Comparison of ENCODE assay signal across 16 cellular contexts in the genomic region with DNA sequence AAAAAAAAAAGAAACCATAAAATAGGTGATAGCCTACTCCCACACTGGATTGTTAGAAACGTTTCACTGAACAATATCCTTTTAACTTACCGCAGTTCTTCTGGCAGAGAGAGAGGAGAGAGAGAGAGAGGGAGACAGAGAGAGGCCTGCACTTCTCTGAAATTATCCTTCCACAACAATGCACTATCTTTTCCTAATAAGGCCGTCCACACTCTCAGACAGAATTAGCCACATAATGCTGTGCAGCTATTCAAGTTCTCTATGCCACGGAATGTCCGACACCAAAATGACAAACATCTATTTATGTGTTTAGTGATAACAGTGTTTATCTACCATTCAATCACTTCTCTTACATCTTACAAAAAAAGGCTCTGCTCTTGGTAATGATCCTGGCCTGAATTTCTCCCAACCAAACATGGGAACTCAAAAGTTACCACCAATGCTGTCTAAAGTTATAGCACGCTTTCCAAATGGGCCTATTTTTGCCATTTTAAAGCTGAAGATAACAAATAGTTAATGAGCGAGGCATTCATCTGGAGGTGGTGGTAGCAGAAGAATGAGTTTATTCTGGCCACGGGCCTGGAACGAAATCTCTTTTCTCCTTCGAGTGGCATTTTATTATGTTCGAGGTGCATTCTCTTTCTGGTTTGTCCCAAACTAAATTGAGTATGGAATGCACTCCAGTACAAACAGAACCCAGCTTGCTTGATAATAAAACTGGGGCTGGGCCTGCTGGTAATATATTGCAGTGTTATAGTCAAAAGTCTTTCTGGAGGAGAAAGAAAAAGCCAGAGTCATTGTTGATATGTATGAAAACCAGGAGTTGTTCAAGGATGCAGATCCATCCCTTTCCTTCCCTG.
DNase-seq lines count a peak whose midpoint lies in the region; ATAC-seq and TF ChIP-seq lines count a peak whose summit lies in the region.
"Had no signal": no experiment of that assay in that cellular context is flagged by ENCODE, and none has a peak within 500 bp of the region (broad histone marks: within the 10 kb centered on the region; RNA-seq: fewer than 3 reads in every experiment).

No MANE protein-coding gene starts in this region.

- no peaks in the 10 kb centered on the region for H3K9me3 Mint-ChIP-seq in activated T-cell treated with anti-CD3 and anti-CD28 coated beads, Interleukin-2, amount 50 U/mL, for 24 hours
- H3K9me3 Mint-ChIP-seq: immature natural killer cell; naive thymus-derived CD4-positive, alpha-beta T cell had no signal

- H3K27me3 Mint-ChIP-seq in activated T-cell treated with anti-CD3 and anti-CD28 coated beads, Interleukin-2, amount 50 U/mL, for 24 hours, result peaks cover 5% of the 10 kb centered on the region

- intact Hi-C loops in heart right ventricle (cut with DNase I), result no loop called here

- H3K36me3 ChIP-seq in ACC112 (ENCODE audit: insufficient read depth, low read length) (no peaks in the 10 kb centered on the region), heart right ventricle (no peaks in the 10 kb centered on the region), parathyroid adenoma (ENCODE audit: control insufficient read depth, insufficient read depth, low read length) (no peaks in the 10 kb centered on the region)

- no peaks in the 10 kb centered on the region for H3K36me3 Mint-ChIP-seq in activated T-cell treated with anti-CD3 and anti-CD28 coated beads, Interleukin-2, amount 50 U/mL, for 24 hours (ENCODE audit: low read depth)
- H3K36me3 Mint-ChIP-seq: immature natural killer cell; naive thymus-derived CD4-positive, alpha-beta T cell had no signal

- H3K4me3 Mint-ChIP-seq in activated T-cell treated with anti-CD3 and anti-CD28 coated beads, Interleukin-2, amount 50 U/mL, for 24 hours, result no peak overlapping the region
- H3K4me3 Mint-ChIP-seq: activated CD8-positive, alpha-beta T cell treated with anti-CD3 and anti-CD28 coated beads, Interleukin-2, amount 10 ng/mL, durations not matched to agents 7 days and 5 days; immature natural killer cell; naive thymus-derived CD4-positive, alpha-beta T cell had no signal

- H3K79me2 ChIP-seq in ACC112 (ENCODE audit: control insufficient read depth, insufficient read depth, low read length, unreplicated experiment) (no peaks in the 10 kb centered on the region), parathyroid adenoma (no peaks in the 10 kb centered on the region)

- H3K27ac ChIP-seq in ACC112 (ENCODE audit: low read depth, low read length), result peak overlapping the region; percentile 13
- 0 out of 2 replicates have a peak overlapping the region, but pooled peaks have one; percentile 21 for H3K27ac ChIP-seq in VCaP
- peak overlapping the region in 7 of 10 donors; percentile 6 to 71 (median 48) for H3K27ac ChIP-seq in heart right ventricle
- no peak overlapping the region for H3K27ac ChIP-seq in parathyroid adenoma
- H3K27ac ChIP-seq: skin epidermis had no signal

- H3K27ac Mint-ChIP-seq in activated T-cell treated with anti-CD3 and anti-CD28 coated beads, Interleukin-2, amount 50 U/mL, for 24 hours, result no peak overlapping the region
- H3K27ac Mint-ChIP-seq: activated CD8-positive, alpha-beta T cell treated with anti-CD3 and anti-CD28 coated beads, Interleukin-2, amount 10 ng/mL, durations not matched to agents 7 days and 5 days; immature natural killer cell; naive thymus-derived CD4-positive, alpha-beta T cell had no signal

- DNase-seq in heart right ventricle (no peak), cerebellar nuclear complex (lab: John Stamatoyannopoulos, UW) (no peak)
- no peak for DNase-seq in activated naive CD4-positive, alpha-beta T cell treated with anti-CD3 and anti-CD28 coated beads, Interleukin-2, amount 50 U/mL, for 16 hours
- DNase-seq in activated T-cell treated with anti-CD3 and anti-CD28 coated beads, Interleukin-2, amount 50 U/mL, for 24 hours, result no peak
- no peak for DNase-seq in activated CD8-positive, alpha-beta memory T cell treated with anti-CD3 and anti-CD28 coated beads, Interleukin-2, amount 50 U/mL, for 4 hours
- DNase-seq: activated CD8-positive, alpha-beta T cell treated with anti-CD3 and anti-CD28 coated beads, Interleukin-2, amount 10 ng/mL, durations not matched to agents 7 days and 5 days; activated naive CD4-positive, alpha-beta T cell treated with Interleukin-2 at 50 U/mL for 16 hours; immature natural killer cell; naive thymus-derived CD4-positive, alpha-beta T cell; NCI-H1694 treated with DMSO at 0.1 percent for 48 hours; NCI-H526; T1000 had no signal

- H3K4me2 ChIP-seq in parathyroid adenoma (ENCODE audit: low read length), result no peak overlapping the region

- peak in 4 of 8 donors; percentile 54 to 84 (median 68) for ATAC-seq in heart right ventricle
- ATAC-seq: activated CD8-positive, alpha-beta T cell treated with anti-CD3 and anti-CD28 coated beads, Interleukin-2, amount 10 ng/mL, durations not matched to agents 7 days and 5 days; naive thymus-derived CD4-positive, alpha-beta T cell had no signal

- H3K27me3 ChIP-seq in ACC112 (ENCODE audit: insufficient read depth, low read length) (no peaks in the 10 kb centered on the region), heart right ventricle (no peaks in the 10 kb centered on the region), parathyroid adenoma (ENCODE audit: control insufficient read depth, insufficient read depth, low read length) (no peaks in the 10 kb centered on the region)

- no peaks in the 10 kb centered on the region for H3K9me3 ChIP-seq in heart right ventricle
- no peaks in the 10 kb centered on the region for H3K9me3 ChIP-seq in parathyroid adenoma (ENCODE audit: control insufficient read depth, low read length)

- peak overlapping the region; percentile 53 for H2AFZ ChIP-seq in ACC112 (ENCODE audit: low read length, unreplicated experiment)
- peak overlapping the region; percentile 47 for H2AFZ ChIP-seq in parathyroid adenoma

- no peaks in the 10 kb centered on the region for H3K4me1 Mint-ChIP-seq in activated T-cell treated with anti-CD3 and anti-CD28 coated beads, Interleukin-2, amount 50 U/mL, for 24 hours (ENCODE audit: low read depth)
- H3K4me1 Mint-ChIP-seq: immature natural killer cell; naive thymus-derived CD4-positive, alpha-beta T cell had no signal

- H3K4me3 ChIP-seq in ACC112 (ENCODE audit: low read depth, low read length) (0 out of 2 replicates have a peak overlapping the region, but pooled peaks have one; percentile 16), heart right ventricle (no peak overlapping the region), parathyroid adenoma (ENCODE audit: low read depth, low read length) (no peak overlapping the region)
- H3K4me3 ChIP-seq: skin epidermis had no signal

- H3K4me1 ChIP-seq in ACC112 (ENCODE audit: control insufficient read depth, insufficient read depth, low read length, unreplicated experiment) (peaks cover 17% of the 10 kb centered on the region), heart right ventricle (peaks cover 0 to 18% (median 8%) of the 10 kb centered on the region in 9 donors), parathyroid adenoma (peaks cover 15% of the 10 kb centered on the region)

- 53 to 55% methylated on average over 11 of the region's 11 CpGs for WGBS in heart right ventricle, 2 donors

- TF ChIP-seq CTCF in VCaP (conservative IDR thresholded peaks at IDR 0.05) (no peak), heart right ventricle (IDR thresholded peaks at IDR 0.05) (no peak), parathyroid adenoma (IDR thresholded peaks at IDR 0.05) (no peak)

- no peak overlapping the region for H3K9ac ChIP-seq in parathyroid adenoma
